ENCODE assay signal across 1 cellular context in the genomic region with DNA sequence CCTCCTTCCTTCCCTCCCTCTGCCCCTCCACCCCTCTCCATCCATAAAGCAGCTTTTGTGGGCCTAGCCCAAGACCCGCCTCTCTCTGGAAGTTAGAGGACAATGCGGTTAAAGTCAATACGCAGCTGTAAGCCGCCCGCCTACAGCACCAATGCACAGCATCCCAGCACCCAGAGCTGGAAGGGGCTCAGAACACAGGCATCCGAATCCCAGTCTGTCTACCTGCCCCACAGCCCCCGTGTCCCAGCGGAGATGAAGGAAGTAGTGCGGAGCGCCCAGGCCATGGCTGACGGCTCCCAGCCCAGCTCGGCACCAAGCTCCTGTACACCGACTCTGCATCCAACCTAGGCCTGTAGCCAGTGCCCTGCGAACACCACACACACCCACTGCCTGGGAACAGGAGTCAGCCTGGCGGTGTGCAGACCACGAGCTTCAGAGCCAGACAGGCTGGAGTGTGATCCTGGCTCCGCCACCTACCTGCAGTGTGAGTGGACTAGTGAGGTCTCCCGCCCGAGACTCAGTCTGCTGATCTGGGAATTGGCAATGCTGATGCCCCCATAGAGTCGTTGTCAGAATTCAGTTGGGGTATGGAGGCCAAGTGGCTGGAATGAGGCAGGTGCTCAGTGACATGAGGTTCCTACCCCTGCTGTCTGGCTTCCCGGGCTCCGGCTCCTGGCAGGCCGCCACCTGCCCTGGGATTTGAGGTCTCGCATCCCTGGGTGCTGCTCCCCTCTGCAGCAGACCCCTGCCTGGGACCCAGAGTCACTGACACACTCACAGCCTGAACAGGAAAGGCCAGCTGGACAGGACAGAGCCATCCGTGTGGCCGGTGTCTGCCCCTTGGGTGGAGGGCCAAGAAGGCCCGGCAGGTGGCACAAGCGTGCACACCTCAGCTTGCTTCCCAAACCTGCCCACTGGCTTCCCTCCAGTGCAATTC.
TF ChIP-seq lines count a peak whose summit lies in the region.

No MANE protein-coding gene starts in this region.

TF ChIP-seq in GM12878, 131 proteins besides CTCF, POLR2A, EP300 and RAD21 (continued from another document):
- TF ChIP-seq KDM1A (IDR thresholded peaks at IDR 0.05; ENCODE audit: borderline replicate concordance) (no peak), IKZF2 (IDR thresholded peaks at IDR 0.05) (no peak)
